19 cellular contexts compared by ENCODE assay signal in genomic region chr1:234550341-234551031, GRCh38. TPM values are rescaled to one million over a fixed set of nuclear protein-coding genes. Genes with fewer than 3 reads are reported as not detected.
DNase-seq lines count a peak whose midpoint lies in the region; FAIRE-seq and TF ChIP-seq lines count a peak whose summit lies in the region.
"Had no signal": no experiment of that assay in that cellular context is flagged by ENCODE, and none has a peak within 500 bp of the region (broad histone marks: within the 10 kb centered on the region; RNA-seq: fewer than 3 reads in every experiment).

No MANE protein-coding gene starts in this region.

- H3K27ac ChIP-seq in BLaER1 (peak overlapping the region; percentile 91), mammary epithelial cell (ENCODE audit: insufficient read depth, low read depth, low read length) (no peak overlapping the region), left ventricle myocardium inferior (replicated peaks) (no peak overlapping the region)
- H3K27ac ChIP-seq: epithelial cell of prostate had no signal

- H3K4me1 ChIP-seq in BLaER1 (peaks cover 79% of the 10 kb centered on the region), mammary epithelial cell (ENCODE audit: insufficient read depth, low read length) (no peaks in the 10 kb centered on the region), left ventricle myocardium inferior (peaks cover 47% of the 10 kb centered on the region)

- H2AFZ ChIP-seq in mammary epithelial cell (ENCODE audit: low read depth, low read length) = peak overlapping the region; percentile 57

- dilution Hi-C loops in mammary epithelial cell (cut with HindIII; ENCODE audit: low sequenced_read_pairs) = loop anchor here (5.0 kb wide), 1 partner anchor 43 kb away; no protein-coding TSS in a partner anchor

- in situ Hi-C loops in mammary epithelial cell (cut with MboI; ENCODE audit: low sequenced_read_pairs in 2 of 2) = no loop called here

- H3K27me3 ChIP-seq in BLaER1 (no peaks in the 10 kb centered on the region), mammary epithelial cell (ENCODE audit: insufficient read depth, low read length) (no peaks in the 10 kb centered on the region), left ventricle myocardium inferior (ENCODE audit: low read depth) (no peaks in the 10 kb centered on the region), MG63 (no peaks in the 10 kb centered on the region)
- H3K27me3 ChIP-seq: heart right ventricle had no signal

- H4K20me1 ChIP-seq in BLaER1 (no peaks in the 10 kb centered on the region), mammary epithelial cell (ENCODE audit: insufficient read depth, low read length) (no peaks in the 10 kb centered on the region)

- no peaks in the 10 kb centered on the region for H3K9me3 ChIP-seq in BLaER1
- no peaks in the 10 kb centered on the region for H3K9me3 ChIP-seq in mammary epithelial cell (replicated peaks; ENCODE audit: insufficient read depth, low read length)
- H3K9me3 ChIP-seq in left ventricle myocardium inferior (replicated peaks) = no peaks in the 10 kb centered on the region
- H3K9me3 ChIP-seq in MG63 = no peaks in the 10 kb centered on the region
- H3K9me3 ChIP-seq: heart right ventricle had no signal

- H3K4me3 ChIP-seq in BLaER1 (peak overlapping the region; percentile 46), mammary epithelial cell (replicated peaks in 1 of 3; ENCODE audit: insufficient read depth in 1 of 3, low read depth in 2 of 3, low read length in 3 of 3) (no peak overlapping the region), left ventricle myocardium inferior (no peak overlapping the region), MG63 (no peak overlapping the region)
- H3K4me3 ChIP-seq: heart right ventricle, smooth muscle cell had no signal

- no peak for FAIRE-seq in GM12892 (lab: Jason Lieb, UNC)

- BruUV-seq in mammary epithelial cell (replicated peaks; lab: Mats Ljungman, UMichigan) = no TSS peak

- intact Hi-C loops in mammary epithelial cell (cut with micrococcal nuclease) = no loop called here
- intact Hi-C loops in left ventricle myocardium inferior (cut with micrococcal nuclease) = no loop called here

- H3K79me2 ChIP-seq in mammary epithelial cell (ENCODE audit: insufficient read depth, low read length) = no peaks in the 10 kb centered on the region

- WGBS in mammary epithelial cell (ENCODE audit: low coverage, missing lambda C conversion rate) = 42% methylated on average over 11 of the region's 16 CpGs

- no peaks in the 10 kb centered on the region for H3K36me3 ChIP-seq in BLaER1
- H3K36me3 ChIP-seq in mammary epithelial cell (ENCODE audit: insufficient read depth, low read length) = no peaks in the 10 kb centered on the region
- no peaks in the 10 kb centered on the region for H3K36me3 ChIP-seq in left ventricle myocardium inferior
- no peaks in the 10 kb centered on the region for H3K36me3 ChIP-seq in MG63
- H3K36me3 ChIP-seq: heart right ventricle had no signal

- TF ChIP-seq CTCF in mammary epithelial cell (conservative IDR thresholded peaks at IDR 0.05 in 1 of 2, IDR thresholded peaks at IDR 0.05 in 1 of 2; ENCODE audit: extremely low read depth in 1 of 2, insufficient read depth in 1 of 2, low read depth in 1 of 2, low read length in 2 of 2) = no peak
- no peak for TF ChIP-seq CTCF in left ventricle myocardium inferior (IDR thresholded peaks at IDR 0.05; ENCODE audit: borderline replicate concordance)

- CTCF ChIA-PET in mammary epithelial cell (lab: Charles Lee; ENCODE audit: low non-redundant PET) = interaction anchor here (0.6 kb wide), 1 partner anchor 919 kb away, joined by 3 read pairs; no protein-coding TSS in a partner anchor

- TF ChIP-seq POLR2A in GM12892 (IDR thresholded peaks at IDR 0.05; ENCODE audit: low read depth, low read length) = no peak

- DNase-seq in mammary epithelial cell (no peak), hypothalamus (lab: John Stamatoyannopoulos, UW) (peak in 42 of 51 donors; percentile 38 to 90 (median 66)), nucleus accumbens (lab: John Stamatoyannopoulos, UW) (peak in 53 of 56 donors; percentile 33 to 90 (median 70)), left ventricle myocardium inferior (no peak), MG63 (no peak), GM12892 (ENCODE audit: insufficient read length) (no peak), D341Med (ENCODE audit: low spot score) (no peak)
- DNase-seq: activated CD4-positive, CD25-positive, alpha-beta regulatory T cell; activated naive CD4-positive, alpha-beta T cell treated with Interleukin-2 at 50 U/mL for 16 hours; H7; heart right ventricle; MV-4-11; NCI-H2107; NCI-H774; RPMI8226; stimulated activated naive CD8-positive, alpha-beta T cell treated with anti-CD3 and anti-CD28 coated beads, Interleukin-15, Interleukin-2, amounts not matched to agents 100 U/mL and 50 U/mL, for 24 hours had no signal

- H3K9ac ChIP-seq in BLaER1 (peak overlapping the region; percentile 77), mammary epithelial cell (ENCODE audit: insufficient read depth, low read length) (no peak overlapping the region)

- H3K4me2 ChIP-seq in BLaER1 (peak overlapping the region; percentile 84), mammary epithelial cell (ENCODE audit: insufficient read depth, low read depth, low read length) (no peak overlapping the region)
- H3K4me2 ChIP-seq: smooth muscle cell had no signal

RNA-seq across cellular contexts. Expression of gene IRF2BP2, which starts 59.5 kb away (rescaled TPM):
- total RNA-seq in mammary epithelial cell (100 to 1,000 TPM in 1 of 2 donors, 10 to 100 TPM in 1; 75.3 to 109 TPM), left ventricle myocardium inferior (126 TPM)
- polyA plus RNA-seq in mammary epithelial cell = 63.4 TPM
- polyA minus RNA-seq in mammary epithelial cell = 33.1 TPM
- 52.8 and 67.4 TPM in 2 replicates for total RNA-seq in MG63 (2014; rRNA removed; shearing (Covaris generic); ENCODE audit: low replicate concordance)
- 63.2 TPM for polyA plus RNA-seq in GM12892 (2012; ENCODE audit: missing spikeins)

Comparison
In these comparisons a context has a peak if more than half of its experiments do, and no peak if none do; other contexts are left out.
1. DNase-seq: peak in hypothalamus (42 of 51) and nucleus accumbens (53 of 56); none in mammary epithelial cell (single experiment), left ventricle myocardium inferior (single experiment), MG63 (single experiment), GM12892 (single experiment) and D341Med (single experiment).